In the genomic region with DNA sequence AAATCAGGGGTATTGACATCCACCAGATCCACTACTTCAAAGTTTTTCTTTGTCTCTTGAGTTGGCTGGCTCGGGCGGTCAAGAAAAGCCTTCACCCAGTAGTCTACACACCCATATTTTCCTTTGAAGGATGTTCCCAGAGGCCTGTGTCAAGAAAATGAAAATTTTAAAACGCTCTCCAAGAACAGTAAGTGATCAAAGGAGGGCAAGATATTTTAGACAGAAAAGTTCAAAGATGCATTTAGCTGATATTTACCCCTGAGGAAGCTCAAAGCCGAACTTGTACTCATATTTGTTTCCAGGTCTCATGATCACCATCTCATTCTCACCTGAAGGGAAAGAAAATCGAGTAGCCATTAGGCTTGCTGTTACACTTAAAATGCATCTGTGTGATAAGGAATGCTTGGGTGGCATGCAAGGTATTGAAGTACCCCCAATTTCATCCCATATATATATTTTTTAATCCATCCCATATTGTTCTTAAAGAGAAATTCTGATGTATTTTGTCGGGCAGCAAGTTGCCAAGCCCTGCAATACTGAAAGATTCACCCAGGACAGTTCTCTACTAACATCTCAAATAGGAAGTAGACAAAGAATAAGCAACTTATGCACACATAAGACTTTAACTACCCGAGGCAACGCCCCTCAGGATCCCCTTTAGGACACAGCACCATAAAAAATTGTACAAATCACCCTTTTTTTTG, we compare ENCODE assay signal across 8 cellular contexts. TPM values are rescaled to one million over a fixed set of nuclear protein-coding genes. Genes with fewer than 3 reads are reported as not detected.
A peak's percentile ranks its signal among the peaks of the same experiment; 100 is the strongest.
DNase-seq lines count a peak whose midpoint lies in the region; ATAC-seq and TF ChIP-seq lines count a peak whose summit lies in the region.

No MANE protein-coding gene starts in this region.

- no peak for TF ChIP-seq RAD21 in liver (IDR thresholded peaks at IDR 0.05)

- peak overlapping the region; percentile 97 for H3K27ac Mint-ChIP-seq in activated naive CD4-positive, alpha-beta T cell treated with anti-CD3 and anti-CD28 coated beads for 36 hours

- peaks cover 35% of the 10 kb centered on the region for H3K36me3 ChIP-seq in adipocyte (ENCODE audit: control insufficient read depth, insufficient read depth, low read length, severe bottlenecking)
- peaks cover 6 to 29% (median 20%) of the 10 kb centered on the region in 4 donors for H3K36me3 ChIP-seq in liver (ENCODE audit: control insufficient read depth in 4 of 4, insufficient read depth in 3 of 4, low read depth in 1 of 4, low read length in 3 of 4)
- H3K36me3 ChIP-seq in transverse colon, result peaks cover 7 to 40% (median 20%) of the 10 kb centered on the region in 4 donors

- CTCF ChIA-PET in activated naive CD4-positive, alpha-beta T cell treated with anti-CD3 and anti-CD28 coated beads for 36 hours (lab: Charles Lee), result interaction anchor here (3.6 to 8.8 kb wide), 2 partner anchors 16 kb away, joined by 53 to 109 read pairs; no protein-coding TSS in a partner anchor

- intact Hi-C loops in activated naive CD4-positive, alpha-beta T cell treated with anti-CD3 and anti-CD28 coated beads for 36 hours (cut with micrococcal nuclease), result no loop called here
- intact Hi-C loops in transverse colon (cut with DNase I; ENCODE audit: low total_unique reads), result no loop called here

- H3K27me3 ChIP-seq in adipocyte (replicated peaks; ENCODE audit: control insufficient read depth, insufficient read depth, low read length) (no peaks in the 10 kb centered on the region), liver (ENCODE audit: control insufficient read depth in 4 of 4, insufficient read depth in 4 of 4, low read length in 3 of 4) (no peaks in the 10 kb centered on the region), transverse colon (no peaks in the 10 kb centered on the region)

- peak overlapping the region; percentile 88 for H3K4me3 Mint-ChIP-seq in activated naive CD4-positive, alpha-beta T cell treated with anti-CD3 and anti-CD28 coated beads for 36 hours

- H3K4me1 Mint-ChIP-seq in activated naive CD4-positive, alpha-beta T cell treated with anti-CD3 and anti-CD28 coated beads for 36 hours (ENCODE audit: low read depth), result peaks cover 70% of the 10 kb centered on the region

- peaks cover 62% of the 10 kb centered on the region for H3K4me1 ChIP-seq in adipocyte (ENCODE audit: control insufficient read depth, insufficient read depth, low read length)
- H3K4me1 ChIP-seq in liver (ENCODE audit: control insufficient read depth in 4 of 4, insufficient read depth in 4 of 4, low read length in 3 of 4), result peaks cover 10 to 71% (median 46%) of the 10 kb centered on the region in 4 donors
- peaks cover 9 to 60% (median 53%) of the 10 kb centered on the region in 4 donors for H3K4me1 ChIP-seq in transverse colon

- peak overlapping the region; percentile 79 to 95 for H3K27ac ChIP-seq in liver (ENCODE audit: low read depth in 1 of 2, low read length in 2 of 2)
- peak overlapping the region; percentile 96 to 99 (median 98) for H3K27ac ChIP-seq in transverse colon

- H3K9ac ChIP-seq in adipocyte (ENCODE audit: low read length), result peak overlapping the region; percentile 95
- H3K9ac ChIP-seq in liver (ENCODE audit: low read depth in 1 of 2, low read length in 2 of 2), result peak overlapping the region; percentile 86 to 89

- TF ChIP-seq EP300 in transverse colon (IDR thresholded peaks at IDR 0.05; ENCODE audit: low read depth), result no peak

- H3K9me3 ChIP-seq in adipocyte (ENCODE audit: control insufficient read depth, low read length) (no peaks in the 10 kb centered on the region), liver (ENCODE audit: control insufficient read depth in 4 of 4, low read length in 3 of 4) (no peaks in the 10 kb centered on the region), transverse colon (no peaks in the 10 kb centered on the region)

- H3K4me3 ChIP-seq in adipocyte (ENCODE audit: low read length) (peak overlapping the region; percentile 89), liver (ENCODE audit: low read depth in 1 of 3, low read length in 3 of 3) (peak overlapping the region; percentile 63 to 100 (median 86)), transverse colon (peak overlapping the region; percentile 34 to 92 (median 74))

- DNase-seq in activated naive CD4-positive, alpha-beta T cell treated with anti-CD3 and anti-CD28 coated beads for 36 hours, result no peak
- DNase-seq in activated naive CD4-positive, alpha-beta T cell treated with anti-CD3 and anti-CD28 coated beads, Interleukin-2, amount 50 U/mL, for 16 hours, result no peak
- DNase-seq in adipocyte (ENCODE audit: low read depth) (no peak), transverse colon (no peak), NCI-H82 (lab: John Stamatoyannopoulos, UW) (no peak), NCI-H2227 treated with DMSO at 0.1 percent for 48 hours (lab: John Stamatoyannopoulos, UW) (no peak)

- 16% methylated on average over 8 of the region's 8 CpGs for WGBS in liver
- 2% methylated on average over 8 of the region's 8 CpGs for WGBS in transverse colon (ENCODE audit: low coverage in 1 of 2), 2 donors

- H3K27me3 Mint-ChIP-seq in activated naive CD4-positive, alpha-beta T cell treated with anti-CD3 and anti-CD28 coated beads for 36 hours (ENCODE audit: low read depth), result no peaks in the 10 kb centered on the region

- TF ChIP-seq POLR2A in transverse colon (IDR thresholded peaks at IDR 0.05), result no peak

- in situ Hi-C loops in transverse colon (cut with MboI; ENCODE audit: low pct_ligation_motif_present in 1 of 4, low pct_unique_long_range_greater_than_20kb in 1 of 4, low sequenced_read_pairs in 3 of 4), result no loop called here

- TF ChIP-seq CTCF in liver (IDR thresholded peaks at IDR 0.05; ENCODE audit: low read depth, low read length, missing input control) (no peak), transverse colon (IDR thresholded peaks at IDR 0.05) (no peak)

- ATAC-seq in HG03025 (IDR thresholded peaks at IDR 0.05; ENCODE audit: low FRiP score, unreplicated experiment), result no peak

- H3K36me3 Mint-ChIP-seq in activated naive CD4-positive, alpha-beta T cell treated with anti-CD3 and anti-CD28 coated beads for 36 hours (ENCODE audit: low read depth), result peaks cover 41% of the 10 kb centered on the region

- no peaks in the 10 kb centered on the region for H3K9me3 Mint-ChIP-seq in activated naive CD4-positive, alpha-beta T cell treated with anti-CD3 and anti-CD28 coated beads for 36 hours

TF ChIP-seq in liver, 16 proteins besides CTCF, POLR2A, EP300 and RAD21:
- TF ChIP-seq JUND (IDR thresholded peaks at IDR 0.05) (no peak), YY1 (IDR thresholded peaks at IDR 0.05) (peak; percentile 26)

RNA-seq across cellular contexts. Expression of gene TXNIP, which starts 1.1 kb away (rescaled TPM):
- 10 to 100 TPM; 86.0 to 91.1 TPM for total RNA-seq in activated naive CD4-positive, alpha-beta T cell treated with anti-CD3 and anti-CD28 coated beads for 36 hours
- total RNA-seq in liver (100 to 1,000 TPM in 1 of 2 donors, 10 to 100 TPM in 1; 84.7 to 223 TPM), transverse colon (1,000 to 10,000 TPM in 2 of 4 donors, 100 to 1,000 TPM in 2; 296 to 2,602 (median 982) TPM)
- 10 to 100 TPM; 53.8 to 99.2 TPM for polyA plus RNA-seq in liver

RNA-seq across cellular contexts. Expression of gene HJV, which starts 26.2 kb away (rescaled TPM):
- not detected for total RNA-seq in activated naive CD4-positive, alpha-beta T cell treated with anti-CD3 and anti-CD28 coated beads for 36 hours
- total RNA-seq in liver (10 to 100 TPM; 68.0 to 80.5 TPM), transverse colon (under 1 TPM in 1 of 4 donors, not detected in 3; 0.27 TPM)
- polyA plus RNA-seq in liver, result 100 to 1,000 TPM; 115 to 138 TPM

RNA-seq across cellular contexts. Expression of gene POLR3GL, which starts 30.8 kb away (rescaled TPM):
- 10 to 100 TPM; 32.0 to 34.0 TPM for total RNA-seq in activated naive CD4-positive, alpha-beta T cell treated with anti-CD3 and anti-CD28 coated beads for 36 hours
- total RNA-seq in liver (10 to 100 TPM; 11.9 to 12.7 TPM), transverse colon (10 to 100 TPM in 3 of 4 donors, 1 to 10 TPM in 1; 1.2 to 23.7 (median 14.4) TPM)
- polyA plus RNA-seq in liver, result 10 to 100 TPM; 19.8 to 23.4 TPM

RNA-seq across cellular contexts. Expression of gene ANKRD34A, which starts 30.9 kb away (rescaled TPM):
- 1 to 10 TPM; 3.7 to 4.3 TPM for total RNA-seq in activated naive CD4-positive, alpha-beta T cell treated with anti-CD3 and anti-CD28 coated beads for 36 hours
- under 1 TPM in 1 of 2 donors, not detected in 1; 0.17 TPM for total RNA-seq in liver
- polyA plus RNA-seq in liver, result under 1 TPM; 0.06 to 0.13 TPM
- 1 to 10 TPM in 1 of 4 donors, under 1 TPM in 2, not detected in 1; 0.41 to 4.1 (median 0.64) TPM for total RNA-seq in transverse colon

RNA-seq across cellular contexts. Expression of gene LIX1L, which starts 37.5 kb away (rescaled TPM):
- total RNA-seq in activated naive CD4-positive, alpha-beta T cell treated with anti-CD3 and anti-CD28 coated beads for 36 hours, result 10 to 100 TPM; 43.6 to 44.3 TPM
- total RNA-seq in liver, result 1 to 10 TPM; 6.5 to 8.6 TPM
- polyA plus RNA-seq in liver, result 1 to 10 TPM; 4.6 to 6.0 TPM
- 10 to 100 TPM in 2 of 4 donors, 1 to 10 TPM in 2; 7.2 to 12.5 (median 9.8) TPM for total RNA-seq in transverse colon

Comparison
In these comparisons a context has a peak if more than half of its experiments do, and no peak if none do; other contexts are left out.
1. RNA of gene HJV, which starts 26.2 kb away (total RNA-seq): 68.0 to 80.5 TPM in liver; not detected in activated naive CD4-positive, alpha-beta T cell treated with anti-CD3 and anti-CD28 coated beads for 36 hours and 0.27 TPM in transverse colon; every median in the first group is over 10 times any median in the second.
2. Peak in every context shown above with its lines, with median percentiles within 50 percentile points of each other: H3K4me3 ChIP-seq.